43 cellular contexts compared by ENCODE assay signal in the genomic region with DNA sequence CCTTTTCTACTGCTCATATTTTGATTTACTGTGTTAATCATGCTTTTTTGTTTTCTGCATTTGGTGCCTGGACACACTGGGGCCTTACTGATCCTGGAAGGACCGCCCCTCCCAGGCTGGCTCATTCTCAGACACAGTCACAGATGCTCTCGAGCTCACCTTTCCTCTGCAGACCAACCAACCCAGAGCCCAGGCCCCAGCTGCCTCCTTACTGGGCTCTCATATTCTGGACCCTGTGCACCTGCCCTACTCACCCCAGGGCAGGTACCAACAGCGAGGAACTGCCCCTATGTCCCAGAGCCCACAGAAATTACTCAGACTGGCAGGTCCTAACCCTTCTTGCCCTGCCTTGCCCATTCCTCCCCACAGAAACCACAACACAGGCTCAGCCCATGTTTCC. TPM values are rescaled to one million over a fixed set of nuclear protein-coding genes. Genes with fewer than 3 reads are reported as not detected.
"Had no signal": no experiment of that assay in that cellular context is flagged by ENCODE, and none has a peak within 500 bp of the region (broad histone marks: within the 10 kb centered on the region; RNA-seq: fewer than 3 reads in every experiment).

No MANE protein-coding gene starts in this region.

- H3K36me3 Mint-ChIP-seq: activated naive CD4-positive, alpha-beta T cell treated with anti-CD3 and anti-CD28 coated beads, Interleukin-2, amount 10 ng/mL, durations not matched to agents 7 days and 5 days; activated naive CD4-positive, alpha-beta T cell treated with anti-CD3 and anti-CD28 coated beads, Interleukin-2, amount 50 U/mL, for 24 hours; activated naive CD8-positive, alpha-beta T cell; activated naive CD8-positive, alpha-beta T cell treated with anti-CD3 and anti-CD28 coated beads for 36 hours; activated naive CD8-positive, alpha-beta T cell treated with anti-CD3 and anti-CD28 coated beads, Interleukin-2, amount 10 ng/mL, durations not matched to agents 7 days and 5 days; brain had no signal

- ATAC-seq: activated naive CD4-positive, alpha-beta T cell treated with anti-CD3 and anti-CD28 coated beads, Interleukin-2, amount 50 U/mL, for 72 hours; activated naive CD8-positive, alpha-beta T cell treated with anti-CD3 and anti-CD28 coated beads, Interleukin-2, amount 50 U/mL, for 24 hours; activated T-cell treated with anti-CD3 and anti-CD28 coated beads, Interleukin-2, amount 50 U/mL, for 4 hours; activated T-cell treated with anti-CD3 and anti-CD28 coated beads, Interleukin-2, amount 50 U/mL, for 72 hours; activated T-helper 17 cell treated with anti-CD3 and anti-CD28 coated beads, Interleukin-2, amount 50 U/mL, for 72 hours; body of pancreas had no signal

- H3K4me1 ChIP-seq: adrenal gland, ascending aorta, body of pancreas, breast epithelium had no signal

- H3K4me3 ChIP-seq: adrenal gland, ascending aorta, body of pancreas, breast epithelium, cardiac muscle cell had no signal

- H3K4me1 Mint-ChIP-seq: activated naive CD4-positive, alpha-beta T cell treated with anti-CD3 and anti-CD28 coated beads, Interleukin-2, amount 10 ng/mL, durations not matched to agents 7 days and 5 days; activated naive CD4-positive, alpha-beta T cell treated with anti-CD3 and anti-CD28 coated beads, Interleukin-2, amount 50 U/mL, for 24 hours; activated naive CD8-positive, alpha-beta T cell treated with anti-CD3 and anti-CD28 coated beads for 36 hours; activated naive CD8-positive, alpha-beta T cell treated with anti-CD3 and anti-CD28 coated beads, Interleukin-2, amount 10 ng/mL, durations not matched to agents 7 days and 5 days; activated naive CD8-positive, alpha-beta T cell treated with anti-CD3 and anti-CD28 coated beads, Interleukin-2, amount 50 U/mL, for 24 hours; activated T-helper 17 cell treated with anti-CD3 and anti-CD28 coated beads, Interleukin-2, amount 50 U/mL, for 72 hours; brain; central memory CD8-positive, alpha-beta T cell had no signal

- H3K9me3 ChIP-seq: adrenal gland, ascending aorta, body of pancreas had no signal

- H3K27ac Mint-ChIP-seq: activated naive CD4-positive, alpha-beta T cell treated with anti-CD3 and anti-CD28 coated beads for 36 hours; activated naive CD4-positive, alpha-beta T cell treated with anti-CD3 and anti-CD28 coated beads, Interleukin-2, amount 10 ng/mL, durations not matched to agents 7 days and 5 days; activated naive CD4-positive, alpha-beta T cell treated with anti-CD3 and anti-CD28 coated beads, Interleukin-2, amount 50 U/mL, for 24 hours; activated naive CD4-positive, alpha-beta T cell treated with anti-CD3 and anti-CD28 coated beads, Interleukin-2, amount 50 U/mL, for 72 hours; activated naive CD8-positive, alpha-beta T cell; activated naive CD8-positive, alpha-beta T cell treated with anti-CD3 and anti-CD28 coated beads for 36 hours; activated naive CD8-positive, alpha-beta T cell treated with anti-CD3 and anti-CD28 coated beads, Interleukin-2, amount 10 ng/mL, durations not matched to agents 7 days and 5 days; activated naive CD8-positive, alpha-beta T cell treated with anti-CD3 and anti-CD28 coated beads, Interleukin-2, amount 50 U/mL, for 24 hours; activated T-cell treated with anti-CD3 and anti-CD28 coated beads, Interleukin-2, amount 50 U/mL, for 24 hours; activated T-helper 1 cell treated with anti-CD3 and anti-CD28 coated beads, Interleukin-12 subunit alpha, Interleukin-12 subunit beta, Interleukin-2, Interleukin-4 antibody, amounts not matched to agents 30 ng/mL and 10 ng/mL and 1 ng/mL, durations not matched to agents 14 hours and 24 hours and 36 hours; activated T-helper 17 cell treated with anti-CD3 and anti-CD28 coated beads, Interleukin-2, amount 50 U/mL, for 72 hours; activated T-helper 2 cell treated with anti-CD3 and anti-CD28 coated beads, Interferon-gamma antibody, Interleukin-2, Interleukin-4, amounts not matched to agents 10 μg/mL and 5 μg/mL and 100 μg/mL, durations not matched to agents 14 hours and 24 hours and 36 hours; brain had no signal

- H3K27me3 ChIP-seq: ascending aorta, body of pancreas, brain microvascular endothelial cell, cardiac muscle cell had no signal

- DNase-seq: activated effector memory CD4-positive, alpha-beta T cell treated with anti-CD3 and anti-CD28 coated beads, Interleukin-2, amount 50 U/mL, for 16 hours; activated effector memory CD4-positive, alpha-beta T cell treated with Interleukin-2 at 50 U/mL for 16 hours; activated gamma-delta T cell; activated gamma-delta T cell treated with Interleukin-2 at 50 U/mL for 16 hours; activated naive CD4-positive, alpha-beta T cell; activated naive CD4-positive, alpha-beta T cell treated with anti-CD3 and anti-CD28 coated beads for 36 hours; activated naive CD4-positive, alpha-beta T cell treated with anti-CD3 and anti-CD28 coated beads, Interleukin-2, amount 10 ng/mL, durations not matched to agents 7 days and 5 days; activated naive CD4-positive, alpha-beta T cell treated with anti-CD3 and anti-CD28 coated beads, Interleukin-2, amount 50 U/mL, for 16 hours; activated naive CD4-positive, alpha-beta T cell treated with Interleukin-2 at 50 U/mL for 16 hours; activated naive CD8-positive, alpha-beta T cell treated with anti-CD3 and anti-CD28 coated beads for 36 hours; activated naive CD8-positive, alpha-beta T cell treated with anti-CD3 and anti-CD28 coated beads, Interleukin-2, amount 10 ng/mL, durations not matched to agents 7 days and 5 days; activated naive CD8-positive, alpha-beta T cell treated with anti-CD3 and anti-CD28 coated beads, Interleukin-2, amount 50 U/mL, for 24 hours; activated T-cell treated with anti-CD3 and anti-CD28 coated beads, Interleukin-2, amount 50 U/mL, for 24 hours; activated T-cell treated with anti-CD3 and anti-CD28 coated beads, Interleukin-2, amount 50 U/mL, for 4 hours; activated T-cell treated with anti-CD3 and anti-CD28 coated beads, Interleukin-2, amount 50 U/mL, for 48 hours; activated T-cell treated with anti-CD3 and anti-CD28 coated beads, Interleukin-2, amount 50 U/mL, for 72 hours; amniotic stem cell; amygdala; anterior cingulate cortex; aorta; body of pancreas; brain microvascular endothelial cell; caudate nucleus; central memory CD4-positive, alpha-beta T cell; cerebellar nuclear complex had no signal

- H3K27ac ChIP-seq: adrenal gland, ascending aorta, body of pancreas, brain microvascular endothelial cell, breast epithelium, cardiac muscle cell had no signal

- H3K4me3 Mint-ChIP-seq: activated naive CD4-positive, alpha-beta T cell treated with anti-CD3 and anti-CD28 coated beads for 36 hours; activated naive CD4-positive, alpha-beta T cell treated with anti-CD3 and anti-CD28 coated beads, Interleukin-2, amount 10 ng/mL, durations not matched to agents 7 days and 5 days; activated naive CD4-positive, alpha-beta T cell treated with anti-CD3 and anti-CD28 coated beads, Interleukin-2, amount 50 U/mL, for 24 hours; activated naive CD8-positive, alpha-beta T cell; activated naive CD8-positive, alpha-beta T cell treated with anti-CD3 and anti-CD28 coated beads for 36 hours; activated naive CD8-positive, alpha-beta T cell treated with anti-CD3 and anti-CD28 coated beads, Interleukin-2, amount 10 ng/mL, durations not matched to agents 7 days and 5 days; activated naive CD8-positive, alpha-beta T cell treated with anti-CD3 and anti-CD28 coated beads, Interleukin-2, amount 50 U/mL, for 24 hours; activated T-cell treated with anti-CD3 and anti-CD28 coated beads, Interleukin-2, amount 50 U/mL, for 24 hours; activated T-cell treated with anti-CD3 and anti-CD28 coated beads, Interleukin-2, amount 50 U/mL, for 4 hours; activated T-cell treated with anti-CD3 and anti-CD28 coated beads, Interleukin-2, amount 50 U/mL, for 72 hours; activated T-helper 1 cell treated with anti-CD3 and anti-CD28 coated beads, Interleukin-12 subunit alpha, Interleukin-12 subunit beta, Interleukin-2, Interleukin-4 antibody, amounts not matched to agents 30 ng/mL and 10 ng/mL and 1 ng/mL, durations not matched to agents 14 hours and 24 hours and 36 hours; activated T-helper 17 cell treated with anti-CD3 and anti-CD28 coated beads, Interleukin-2, amount 50 U/mL, for 72 hours; brain; central memory CD8-positive, alpha-beta T cell had no signal

- H3K36me3 ChIP-seq: adrenal gland, ascending aorta, brain microvascular endothelial cell, breast epithelium, cardiac muscle cell had no signal

RNA-seq across cellular contexts. Expression of a gene that starts 6.6 kb away (rescaled TPM):
- total RNA-seq: activated naive CD4-positive, alpha-beta T cell treated with anti-CD3 and anti-CD28 coated beads for 36 hours; activated naive CD4-positive, alpha-beta T cell treated with anti-CD3 and anti-CD28 coated beads, Interleukin-2, amount 50 U/mL, for 72 hours; activated naive CD8-positive, alpha-beta T cell treated with anti-CD3 and anti-CD28 coated beads for 36 hours; activated naive CD8-positive, alpha-beta T cell treated with anti-CD3 and anti-CD28 coated beads, Interleukin-2, amount 10 ng/mL, durations not matched to agents 7 days and 5 days; activated T-cell treated with anti-CD3 and anti-CD28 coated beads, Interleukin-2, amount 50 U/mL, for 4 hours; activated T-cell treated with anti-CD3 and anti-CD28 coated beads, Interleukin-2, amount 50 U/mL, for 72 hours; activated T-helper 1 cell treated with anti-CD3 and anti-CD28 coated beads, Interleukin-12 subunit alpha, Interleukin-12 subunit beta, Interleukin-2, Interleukin-4 antibody, amounts not matched to agents 30 ng/mL and 10 ng/mL and 1 ng/mL, durations not matched to agents 14 hours and 24 hours and 36 hours; activated T-helper 17 cell treated with anti-CD3 and anti-CD28 coated beads, Interleukin-2, amount 50 U/mL, for 72 hours; activated T-helper 2 cell treated with anti-CD3 and anti-CD28 coated beads, Interferon-gamma antibody, Interleukin-2, Interleukin-4, amounts not matched to agents 10 μg/mL and 5 μg/mL and 100 μg/mL, durations not matched to agents 14 hours and 24 hours and 36 hours; adrenal gland; aorta; ascending aorta; astrocyte; body of pancreas; breast epithelium; bronchial epithelial cell; cardiac muscle cell; cardiac septum; cerebellum; chondrocyte had no signal
- polyA plus RNA-seq: adipose tissue, adrenal gland, aorta, cardiac muscle cell had no signal

RNA-seq across cellular contexts. Expression of a gene that starts 9.8 kb away (rescaled TPM):
- total RNA-seq: activated naive CD4-positive, alpha-beta T cell treated with anti-CD3 and anti-CD28 coated beads for 36 hours; activated naive CD4-positive, alpha-beta T cell treated with anti-CD3 and anti-CD28 coated beads, Interleukin-2, amount 50 U/mL, for 72 hours; activated naive CD8-positive, alpha-beta T cell treated with anti-CD3 and anti-CD28 coated beads for 36 hours; activated naive CD8-positive, alpha-beta T cell treated with anti-CD3 and anti-CD28 coated beads, Interleukin-2, amount 10 ng/mL, durations not matched to agents 7 days and 5 days; activated T-cell treated with anti-CD3 and anti-CD28 coated beads, Interleukin-2, amount 50 U/mL, for 4 hours; activated T-cell treated with anti-CD3 and anti-CD28 coated beads, Interleukin-2, amount 50 U/mL, for 72 hours; activated T-helper 1 cell treated with anti-CD3 and anti-CD28 coated beads, Interleukin-12 subunit alpha, Interleukin-12 subunit beta, Interleukin-2, Interleukin-4 antibody, amounts not matched to agents 30 ng/mL and 10 ng/mL and 1 ng/mL, durations not matched to agents 14 hours and 24 hours and 36 hours; activated T-helper 17 cell treated with anti-CD3 and anti-CD28 coated beads, Interleukin-2, amount 50 U/mL, for 72 hours; activated T-helper 2 cell treated with anti-CD3 and anti-CD28 coated beads, Interferon-gamma antibody, Interleukin-2, Interleukin-4, amounts not matched to agents 10 μg/mL and 5 μg/mL and 100 μg/mL, durations not matched to agents 14 hours and 24 hours and 36 hours; adrenal gland; aorta; ascending aorta; astrocyte; body of pancreas; breast epithelium; bronchial epithelial cell; cardiac muscle cell; cardiac septum; cerebellum; chondrocyte had no signal
- polyA plus RNA-seq: adipose tissue, adrenal gland, aorta, cardiac muscle cell had no signal
